In genomic region chr1:42318601-42319000, GRCh38 we compare ENCODE assay signal across 20 cellular contexts. TPM values are rescaled to one million over a fixed set of nuclear protein-coding genes. Genes with fewer than 3 reads are reported as not detected.
DNase-seq lines count a peak whose midpoint lies in the region; ATAC-seq and TF ChIP-seq lines count a peak whose summit lies in the region.
"Had no signal": no experiment of that assay in that cellular context is flagged by ENCODE, and none has a peak within 500 bp of the region (broad histone marks: within the 10 kb centered on the region; RNA-seq: fewer than 3 reads in every experiment).

No MANE protein-coding gene starts in this region.

- peak overlapping the region; percentile 44 for H3K27ac Mint-ChIP-seq in activated naive CD4-positive, alpha-beta T cell treated with anti-CD3 and anti-CD28 coated beads, Interleukin-2, amount 50 U/mL, for 24 hours
- peak overlapping the region; percentile 66 to 97 (median 91) for H3K27ac Mint-ChIP-seq in CD8-positive, alpha-beta memory T cell

- no peak overlapping the region for H3K4me3 Mint-ChIP-seq in activated naive CD4-positive, alpha-beta T cell treated with anti-CD3 and anti-CD28 coated beads, Interleukin-2, amount 50 U/mL, for 24 hours
- H3K4me3 Mint-ChIP-seq in CD8-positive, alpha-beta memory T cell = peak overlapping the region in 3 of 7 donors; percentile 39 to 85 (median 81)

- H3K27me3 ChIP-seq in CD8-positive, alpha-beta memory T cell (ENCODE audit: insufficient read depth, low read length, poor library complexity, severe bottlenecking) = no peaks in the 10 kb centered on the region
- H3K27me3 ChIP-seq in psoas muscle (ENCODE audit: insufficient read depth in 3 of 3, low read length in 2 of 3) = no peaks in the 10 kb centered on the region
- H3K27me3 ChIP-seq: breast epithelium, SJCRH30, thyroid gland had no signal

- no peaks in the 10 kb centered on the region for H3K36me3 ChIP-seq in CD8-positive, alpha-beta memory T cell (ENCODE audit: insufficient read depth, low read length)
- no peaks in the 10 kb centered on the region for H3K36me3 ChIP-seq in psoas muscle (ENCODE audit: insufficient read depth in 1 of 2, low read depth in 1 of 2)
- H3K36me3 ChIP-seq: breast epithelium, thyroid gland had no signal

- no peak for DNase-seq in activated naive CD4-positive, alpha-beta T cell treated with Interleukin-2 at 50 U/mL for 16 hours
- DNase-seq in CD8-positive, alpha-beta memory T cell = no peak
- DNase-seq in choroid plexus epithelial cell (ENCODE audit: low read depth) (peak; percentile 40), psoas muscle (no peak), omental fat pad (ENCODE audit: low spot score) (no peak), NCI-H2107 treated with DMSO at 0.1 percent for 48 hours (lab: John Stamatoyannopoulos, UW; ENCODE audit: unreplicated experiment) (no peak)
- DNase-seq: cortex of kidney; EL; H7; mammary epithelial cell; SJCRH30; stimulated activated CD4-positive, alpha-beta T cell treated with anti-CD3 and anti-CD28 coated beads, Interleukin-4, amount 100 ng/mL, for 24 hours; stimulated activated naive CD4-positive, alpha-beta T cell; T-helper 1 cell; thyroid gland had no signal

- peaks cover 6% of the 10 kb centered on the region for H3K36me3 Mint-ChIP-seq in activated naive CD4-positive, alpha-beta T cell treated with anti-CD3 and anti-CD28 coated beads, Interleukin-2, amount 50 U/mL, for 24 hours
- H3K36me3 Mint-ChIP-seq in CD8-positive, alpha-beta memory T cell = peaks cover 0 to 13% (median 4%) of the 10 kb centered on the region in 3 donors

- CTCF ChIA-PET in CD8-positive, alpha-beta memory T cell (lab: Charles Lee) = interaction anchor here (2.3 kb wide), 1 partner anchor 20 kb away, joined by 7 read pairs; no protein-coding TSS in a partner anchor

- WGBS in psoas muscle, 3 donors = 50 to 79% (median 50%) methylated on average over 4 of the region's 4 CpGs

- no peak for ATAC-seq in psoas muscle
- ATAC-seq in HG03342 (IDR thresholded peaks at IDR 0.05; ENCODE audit: unreplicated experiment) = no peak
- ATAC-seq in omental fat pad (ENCODE audit: low FRiP score) = no peak
- ATAC-seq: activated CD4-positive, CD25-positive, alpha-beta regulatory T cell treated with anti-CD3 and anti-CD28 coated beads, Interleukin-2, amount 50 U/mL, for 24 hours had no signal

- H3K27ac ChIP-seq in CD8-positive, alpha-beta memory T cell (ENCODE audit: low read depth, low read length) = no peak overlapping the region
- H3K27ac ChIP-seq in psoas muscle = peak overlapping the region; percentile 81
- H3K27ac ChIP-seq: C4-2B, SJCRH30, thyroid gland had no signal

- intact Hi-C loops in psoas muscle (cut with DNase I) = no loop called here

- H3K9me3 Mint-ChIP-seq in activated naive CD4-positive, alpha-beta T cell treated with anti-CD3 and anti-CD28 coated beads, Interleukin-2, amount 50 U/mL, for 24 hours = no peaks in the 10 kb centered on the region
- no peaks in the 10 kb centered on the region for H3K9me3 Mint-ChIP-seq in CD8-positive, alpha-beta memory T cell

- peaks cover 88% of the 10 kb centered on the region for H3K4me1 ChIP-seq in CD8-positive, alpha-beta memory T cell (ENCODE audit: insufficient read depth, low read length)
- peaks cover 91% of the 10 kb centered on the region for H3K4me1 ChIP-seq in psoas muscle

- H3K27me3 Mint-ChIP-seq in activated naive CD4-positive, alpha-beta T cell treated with anti-CD3 and anti-CD28 coated beads, Interleukin-2, amount 50 U/mL, for 24 hours = no peaks in the 10 kb centered on the region
- no peaks in the 10 kb centered on the region for H3K27me3 Mint-ChIP-seq in CD8-positive, alpha-beta memory T cell

- no peak overlapping the region for H3K4me3 ChIP-seq in CD8-positive, alpha-beta memory T cell (ENCODE audit: low read length)
- no peak overlapping the region for H3K4me3 ChIP-seq in choroid plexus epithelial cell (ENCODE audit: low read depth, low read length)
- no peak overlapping the region for H3K4me3 ChIP-seq in psoas muscle
- H3K4me3 ChIP-seq: breast epithelium, SJCRH30, thyroid gland had no signal

- POLR2A ChIA-PET in CD8-positive, alpha-beta memory T cell (lab: Charles Lee) = no interaction called here

- TF ChIP-seq CTCF in choroid plexus epithelial cell (conservative IDR thresholded peaks at IDR 0.05; ENCODE audit: low read depth, low read length) = no peak
- no peak for TF ChIP-seq CTCF in psoas muscle (IDR thresholded peaks at IDR 0.05)
- no peak for TF ChIP-seq CTCF in omental fat pad (IDR thresholded peaks at IDR 0.05)

- no peaks in the 10 kb centered on the region for H3K9me3 ChIP-seq in CD8-positive, alpha-beta memory T cell (ENCODE audit: low read length)
- no peaks in the 10 kb centered on the region for H3K9me3 ChIP-seq in psoas muscle
- H3K9me3 ChIP-seq: breast epithelium, SJCRH30, thyroid gland had no signal

- H3K4me1 Mint-ChIP-seq in activated naive CD4-positive, alpha-beta T cell treated with anti-CD3 and anti-CD28 coated beads, Interleukin-2, amount 50 U/mL, for 24 hours = peaks cover 98% of the 10 kb centered on the region
- H3K4me1 Mint-ChIP-seq in CD8-positive, alpha-beta memory T cell = peaks cover 92 to 100% (median 100%) of the 10 kb centered on the region in 3 donors

RNA-seq across cellular contexts. Expression of gene FOXJ3, which starts 16.4 kb away (rescaled TPM):
- 10 to 100 TPM; 48.0 to 48.3 TPM for total RNA-seq in CD8-positive, alpha-beta memory T cell
- polyA plus RNA-seq in CD8-positive, alpha-beta memory T cell = 35.7 TPM
- 10 to 100 TPM; 47.9 to 53.1 (median 49.1) TPM for total RNA-seq in psoas muscle
- 10 to 100 TPM; 15.1 to 40.5 (median 22.0) TPM for polyA plus RNA-seq in psoas muscle
- 10 to 100 TPM; 49.7 to 83.5 (median 56.1) TPM for total RNA-seq in omental fat pad
